Comparison of ENCODE assay signal across 8 cellular contexts in the genomic region with DNA sequence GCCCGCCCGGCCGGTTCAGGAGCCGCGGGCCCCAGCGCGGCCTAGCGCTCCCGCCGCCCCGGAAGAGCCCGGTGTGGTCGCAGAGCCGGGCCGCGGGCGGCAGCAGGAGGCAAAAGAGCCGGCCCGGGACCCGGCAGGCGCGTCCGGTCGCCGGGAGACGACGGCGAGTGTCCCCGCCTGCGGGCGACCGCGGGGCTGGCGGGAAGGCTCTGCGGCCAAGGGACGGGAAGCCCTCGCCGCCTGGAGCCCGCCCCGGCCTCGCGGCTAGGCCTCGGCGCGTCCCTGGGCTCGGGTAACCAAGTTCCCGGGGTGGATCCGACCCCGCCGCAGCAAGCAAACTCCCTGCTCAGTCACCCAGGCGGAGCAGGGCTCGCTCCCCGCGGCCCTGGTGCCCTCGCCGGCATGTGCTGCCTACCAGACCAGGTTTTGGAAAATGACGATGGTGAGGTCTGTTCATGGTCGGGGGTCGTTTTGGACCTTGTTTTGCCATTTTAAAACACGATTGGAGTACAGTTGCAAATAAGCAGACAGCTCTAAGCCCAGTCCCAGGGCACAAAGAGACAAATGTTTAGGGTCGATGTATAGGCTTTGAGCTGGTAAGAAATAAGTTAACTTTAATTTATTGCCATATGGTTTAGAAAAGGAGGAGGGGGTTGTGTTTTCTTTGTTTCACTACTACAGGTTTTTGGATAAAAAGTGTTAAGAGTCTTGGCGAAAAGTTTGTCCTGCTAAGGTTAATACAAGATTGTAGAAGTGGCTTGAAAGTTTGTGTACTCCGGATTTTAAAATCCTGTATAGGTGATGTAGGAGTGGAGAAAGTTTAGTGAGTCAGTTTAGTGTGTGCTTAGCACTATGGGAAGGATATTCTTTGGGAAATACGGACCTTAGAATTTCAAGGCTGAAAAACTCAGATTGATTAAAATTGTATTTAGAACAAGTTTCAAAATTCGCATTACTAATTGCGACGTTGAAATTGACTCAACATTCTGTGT. TPM values are rescaled to one million over a fixed set of nuclear protein-coding genes. Genes with fewer than 3 reads are reported as not detected.
A peak's percentile ranks its signal among the peaks of the same experiment; 100 is the strongest.
DNase-seq lines count a peak whose midpoint lies in the region; ATAC-seq and TF ChIP-seq lines count a peak whose summit lies in the region.

No MANE protein-coding gene starts in this region.

- H3F3A ChIP-seq in PC-9 (ENCODE audit: insufficient read depth, low read depth): peaks cover 25% of the 10 kb centered on the region

- no peak for TF ChIP-seq POLR2A in thyroid gland (IDR thresholded peaks at IDR 0.05)

- H3K4me3 ChIP-seq in PC-9: peak overlapping the region; percentile 80
- peak overlapping the region; percentile 11 to 82 (median 41) for H3K4me3 ChIP-seq in thyroid gland (replicated peaks in 1 of 3)

- no peaks in the 10 kb centered on the region for H3K36me3 Mint-ChIP-seq in osteocyte (ENCODE audit: unreplicated experiment)

- no peak overlapping the region for H2AFZ ChIP-seq in PC-9

- intact Hi-C loops in PC-9 (cut with micrococcal nuclease; ENCODE audit: unreplicated experiment): loop anchor here (1.0 to 2.0 kb wide), 2 partner anchors 45 to 65 kb away; no protein-coding TSS in a partner anchor
- intact Hi-C loops in thyroid gland (cut with DNase I): no loop called here

- no peaks in the 10 kb centered on the region for H3K9me3 Mint-ChIP-seq in osteocyte (ENCODE audit: unreplicated experiment)

- WGBS in thyroid gland, 2 donors: 6 to 7% methylated on average over 16 to 21 of the region's 67 CpGs

- BruUV-seq in PC-9 (replicated peaks; lab: Mats Ljungman, UMichigan): no TSS peak

- POLR2A ChIA-PET in PC-9 (lab: Charles Lee; ENCODE audit: unreplicated experiment): no interaction called here

- H3K36me3 ChIP-seq in PC-9 (ENCODE audit: low read depth) (no peaks in the 10 kb centered on the region), thyroid gland (no peaks in the 10 kb centered on the region)

- TF ChIP-seq CTCF in PC-9 (conservative IDR thresholded peaks at IDR 0.05): no peak
- no peak for TF ChIP-seq CTCF in osteocyte (IDR thresholded peaks at IDR 0.05)
- TF ChIP-seq CTCF in thyroid gland (IDR thresholded peaks at IDR 0.05): no peak

- CTCF ChIA-PET in PC-9 (lab: Charles Lee): interaction anchor here (0.7 kb wide), 1 partner anchor 329 kb away, joined by 6 read pairs; no protein-coding TSS in a partner anchor

- H3K4me1 ChIP-seq in PC-9 (replicated peaks; ENCODE audit: insufficient read depth) (peaks cover 34% of the 10 kb centered on the region), thyroid gland (peaks cover 40 to 43% of the 10 kb centered on the region in 2 donors)

- H3K27me3 Mint-ChIP-seq in osteocyte (ENCODE audit: unreplicated experiment): no peaks in the 10 kb centered on the region

- H3K79me2 ChIP-seq in PC-9 (ENCODE audit: low read depth): peaks cover 87% of the 10 kb centered on the region

- peak overlapping the region; percentile 95 for H3K27ac Mint-ChIP-seq in osteocyte (ENCODE audit: unreplicated experiment)

- H3K27me3 ChIP-seq in PC-9 (ENCODE audit: insufficient read depth, low read depth) (no peaks in the 10 kb centered on the region), thyroid gland (no peaks in the 10 kb centered on the region)

- no peaks in the 10 kb centered on the region for H3K9me2 ChIP-seq in PC-9 (ENCODE audit: insufficient read depth)

- H4K20me1 ChIP-seq in PC-9 (ENCODE audit: insufficient read depth): peaks cover 46% of the 10 kb centered on the region

- peak overlapping the region; percentile 95 for H3K4me2 ChIP-seq in PC-9

- peak; percentile 25 for DNase-seq in SKM-1 treated with dmso at 0.1 percent for 144 hours (lab: John Stamatoyannopoulos, UW; ENCODE audit: unreplicated experiment)
- DNase-seq in SKM-1 (lab: John Stamatoyannopoulos, UW; ENCODE audit: unreplicated experiment): no peak
- peak in 1 of 2 experiments; percentile 35 for DNase-seq in PC-9
- peak; percentile 89 for DNase-seq in activated effector memory CD4-positive, alpha-beta T cell treated with anti-CD3 and anti-CD28 coated beads, Interleukin-2, amount 50 U/mL, for 16 hours
- peak; percentile 25 for DNase-seq in globus pallidus (ENCODE audit: low spot score)
- peak; percentile 88 for DNase-seq in osteocyte (ENCODE audit: extremely low spot score, unreplicated experiment)
- peak; percentile 59 to 66 for DNase-seq in thyroid gland

- H3K27ac ChIP-seq in PC-9 (peak overlapping the region; percentile 79), thyroid gland (peak overlapping the region; percentile 93 to 96 (median 96))

- no peaks in the 10 kb centered on the region for H3K9me3 ChIP-seq in PC-9 (ENCODE audit: insufficient read depth, low read depth)
- no peaks in the 10 kb centered on the region for H3K9me3 ChIP-seq in thyroid gland

- peaks cover 51% of the 10 kb centered on the region for H3K4me1 Mint-ChIP-seq in osteocyte (ENCODE audit: unreplicated experiment)

- ATAC-seq in HG03045 (IDR thresholded peaks at IDR 0.05; ENCODE audit: unreplicated experiment): peak; percentile 34

- peak overlapping the region; percentile 87 for H3K4me3 Mint-ChIP-seq in osteocyte (ENCODE audit: unreplicated experiment)

RNA-seq across cellular contexts. Expression of gene KCMF1, which starts 1.1 kb away (rescaled TPM):
- 95.3 and 97.8 TPM in 2 replicates for total RNA-seq in PC-9 (2021)
- total RNA-seq in osteocyte: 67.2 and 73.2 TPM in 2 replicates
- 10 to 100 TPM; 39.6 to 44.5 (median 41.3) TPM for total RNA-seq in thyroid gland
